16 cellular contexts compared by ENCODE assay signal in the genomic region with DNA sequence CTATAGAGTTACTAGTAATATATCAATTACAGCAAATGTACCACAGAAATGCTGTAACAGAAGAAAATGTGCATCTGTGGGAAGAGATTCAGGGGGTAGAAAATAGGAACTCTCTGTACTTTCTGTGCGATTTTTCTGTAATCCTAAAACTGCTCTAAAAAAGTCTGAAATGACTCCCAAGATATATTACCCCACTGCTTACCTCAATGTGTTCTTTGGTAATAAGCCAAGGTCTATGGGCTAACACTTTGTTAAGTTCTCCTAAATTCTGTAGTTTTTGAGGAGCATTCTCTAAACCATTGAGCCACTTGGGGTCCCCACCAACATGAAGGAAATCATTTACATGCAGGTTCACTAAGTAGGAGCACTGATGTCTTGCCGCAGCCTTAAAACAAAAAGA.
DNase-seq lines count a peak whose midpoint lies in the region; ATAC-seq, FAIRE-seq and TF ChIP-seq lines count a peak whose summit lies in the region.
"Had no signal": no experiment of that assay in that cellular context is flagged by ENCODE, and none has a peak within 500 bp of the region (broad histone marks: within the 10 kb centered on the region; RNA-seq: fewer than 3 reads in every experiment).

No MANE protein-coding gene starts in this region.

- peaks cover 32% of the 10 kb centered on the region for H3K4me1 ChIP-seq in HEK293 (ENCODE audit: control insufficient read depth, insufficient read depth, low read length)
- peaks cover 47% of the 10 kb centered on the region for H3K4me1 ChIP-seq in adipocyte (ENCODE audit: control insufficient read depth, insufficient read depth, low read length)
- H3K4me1 ChIP-seq in hepatocyte (ENCODE audit: insufficient read depth): peaks cover 39% of the 10 kb centered on the region
- peaks cover 55% of the 10 kb centered on the region for H3K4me1 ChIP-seq in testis

- no peak for FAIRE-seq in HTR-8/SVneo (lab: Jason Lieb, UNC)
- FAIRE-seq: A549 had no signal

- no peak for TF ChIP-seq POLR2A in testis (IDR thresholded peaks at IDR 0.05)

- intact Hi-C loops in testis (cut with DNase I; ENCODE audit: low total_unique reads): no loop called here

- H3K9me2 ChIP-seq in hepatocyte (replicated peaks; ENCODE audit: insufficient read depth): no peaks in the 10 kb centered on the region

- no peak overlapping the region for H3K4me2 ChIP-seq in hepatocyte
- H3K4me2 ChIP-seq: A549 had no signal

- no peaks in the 10 kb centered on the region for H3K27me3 ChIP-seq in adipocyte (replicated peaks; ENCODE audit: control insufficient read depth, insufficient read depth, low read length)
- no peaks in the 10 kb centered on the region for H3K27me3 ChIP-seq in hepatocyte
- no peaks in the 10 kb centered on the region for H3K27me3 ChIP-seq in testis

- DNase-seq in adipocyte (ENCODE audit: low read depth): peak; percentile 52
- DNase-seq in hepatocyte (ENCODE audit: low spot score): no peak
- no peak for DNase-seq in testis
- no peak for DNase-seq in stimulated activated CD4-positive, alpha-beta T cell treated with anti-CD3 and anti-CD28 coated beads, Interleukin-4, amount 100 ng/mL, for 24 hours
- no peak for DNase-seq in HTR-8/SVneo (ENCODE audit: insufficient read length, low spot score)
- DNase-seq: DMS53, GDM1, NCI-H1417, NCI-H1694 treated with DMSO at 0.1 percent for 48 hours, NCI-H2081 treated with DMSO at 0.1 percent for 48 hours, NCI-H446, NCI-H526, Right ventricle myocardium superior had no signal

- CTCF ChIA-PET in HEK293 (lab: Yijun Ruan, JAX): interaction anchor here (0.6 to 0.7 kb wide), 2 partner anchors 18 to 1177 kb away, joined by 3 read pairs; no protein-coding TSS in a partner anchor

- H3K27ac ChIP-seq in HEK293 (ENCODE audit: extremely low read depth, low read depth, low read length): no peak overlapping the region
- H3K27ac ChIP-seq in hepatocyte: peak overlapping the region; percentile 53
- peak overlapping the region; percentile 63 to 97 for H3K27ac ChIP-seq in testis
- H3K27ac ChIP-seq: A549 had no signal

- H3K9ac ChIP-seq in adipocyte (ENCODE audit: low read length): no peak overlapping the region

- 97% methylated on average over 2 of the region's 2 CpGs for WGBS in hepatocyte (ENCODE audit: low lambda C conversion rate, missing lambda C conversion rate)
- WGBS in testis, 2 donors: 47 to 51% methylated on average over 2 of the region's 2 CpGs

- peaks cover 7% of the 10 kb centered on the region for H4K20me1 ChIP-seq in hepatocyte (ENCODE audit: insufficient read depth, poor library complexity, severe bottlenecking)

- H3K4me3 ChIP-seq in HEK293 (ENCODE audit: low read depth, low read length) (no peak overlapping the region), adipocyte (ENCODE audit: low read length) (no peak overlapping the region), hepatocyte (no peak overlapping the region), testis (no peak overlapping the region)
- H3K4me3 ChIP-seq: A549 had no signal

- peaks cover 46% of the 10 kb centered on the region for H3K79me2 ChIP-seq in hepatocyte

- H3K36me3 ChIP-seq in HEK293 (ENCODE audit: control insufficient read depth in 2 of 2, insufficient read depth in 1 of 2, low read length in 2 of 2) (peaks cover 20 to 59% of the 10 kb centered on the region in 2 experiments; a peak in 2 of 3 replicates), adipocyte (ENCODE audit: control insufficient read depth, insufficient read depth, low read length, severe bottlenecking) (peaks cover 58% of the 10 kb centered on the region), hepatocyte (replicated peaks; ENCODE audit: insufficient read depth, low read depth) (no peaks in the 10 kb centered on the region), testis (ENCODE audit: low read depth, missing control alignments) (no peaks in the 10 kb centered on the region)

- H3K9me3 ChIP-seq in HEK293 (ENCODE audit: control insufficient read depth, insufficient read depth, low read depth, low read length): no peaks in the 10 kb centered on the region
- no peaks in the 10 kb centered on the region for H3K9me3 ChIP-seq in adipocyte (ENCODE audit: control insufficient read depth, low read length)
- H3K9me3 ChIP-seq in hepatocyte (ENCODE audit: low read depth): no peaks in the 10 kb centered on the region
- no peaks in the 10 kb centered on the region for H3K9me3 ChIP-seq in testis
- H3K9me3 ChIP-seq: A549 had no signal

- no peak for ATAC-seq in HG02884 (IDR thresholded peaks at IDR 0.05; ENCODE audit: unreplicated experiment)
- ATAC-seq: A549 had no signal

- no peak for TF ChIP-seq CTCF in HEK293 (tag by site-specific recombination; IDR thresholded peaks at IDR 0.05)
- TF ChIP-seq CTCF in hepatocyte (IDR thresholded peaks at IDR 0.05; ENCODE audit: poor library complexity): no peak
- no peak for TF ChIP-seq CTCF in testis (IDR thresholded peaks at IDR 0.05)

- no peak overlapping the region for H2AFZ ChIP-seq in hepatocyte

- POLR2A ChIA-PET in HEK293 (lab: Yijun Ruan, JAX): no interaction called here

TF ChIP-seq in HEK293, 187 proteins besides CTCF, POLR2A, EP300 and RAD21:
- peak; percentile 52; the same call in 1 of the 2 replicates for TF ChIP-seq ZBTB17 (tag by site-specific recombination; IDR thresholded peaks at IDR 0.05)
- no peak for TF ChIP-seq SP7 (tag by site-specific recombination; IDR thresholded peaks at IDR 0.05)
